In the genomic region with DNA sequence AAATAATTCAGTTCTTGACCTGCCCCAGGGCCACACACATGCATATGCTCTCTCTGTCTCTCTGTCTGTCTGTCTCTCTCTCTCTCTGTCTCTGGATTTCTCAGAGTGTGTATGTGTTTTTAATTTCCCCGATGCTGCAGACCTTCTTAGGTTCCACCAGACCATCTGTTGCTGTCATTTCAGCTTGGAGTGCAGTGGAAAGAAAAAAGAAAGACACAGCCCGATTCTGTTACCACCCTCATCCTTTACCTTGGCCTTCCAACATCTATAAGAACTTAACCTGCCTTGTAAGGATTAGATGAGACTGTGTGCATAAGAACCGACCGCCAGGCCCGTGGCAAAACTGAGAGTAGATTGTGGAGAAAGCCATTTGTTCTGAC, we compare ENCODE assay signal across 27 cellular contexts. TPM values are rescaled to one million over a fixed set of nuclear protein-coding genes. Genes with fewer than 3 reads are reported as not detected.
DNase-seq lines count a peak whose midpoint lies in the region; ATAC-seq, FAIRE-seq and TF ChIP-seq lines count a peak whose summit lies in the region.
"Had no signal": no experiment of that assay in that cellular context is flagged by ENCODE, and none has a peak within 500 bp of the region (broad histone marks: within the 10 kb centered on the region; RNA-seq: fewer than 3 reads in every experiment).

No MANE protein-coding gene starts in this region.

- no peaks in the 10 kb centered on the region for H3K9me3 Mint-ChIP-seq in HFFc6
- peaks cover 0 to 2% (median 0%) of the 10 kb centered on the region in 5 experiments for H3K9me3 Mint-ChIP-seq in brain
- H3K9me3 Mint-ChIP-seq: activated B cell treated with CpG ODN at 0.5 μM for 24 hours; activated CD4-positive, alpha-beta memory T cell treated with anti-CD3 and anti-CD28 coated beads, Interleukin-2, amount 10 ng/mL, durations not matched to agents 7 days and 5 days had no signal

- H3K36me3 Mint-ChIP-seq in HFFc6 (ENCODE audit: low read depth) (peaks cover 5% of the 10 kb centered on the region; the same call in 1 of the 2 replicates), brain (no peaks in the 10 kb centered on the region)

- TF ChIP-seq CTCF in HFFc6 (IDR thresholded peaks at IDR 0.05): no peak
- TF ChIP-seq CTCF in brain (conservative IDR thresholded peaks at IDR 0.05): no peak
- TF ChIP-seq CTCF in gastrocnemius medialis (IDR thresholded peaks at IDR 0.05 in 4 of 5, conservative IDR thresholded peaks at IDR 0.05 in 1 of 5): no peak

- H3K27ac Mint-ChIP-seq in HFFc6 (peak overlapping the region; percentile 59), brain (peak overlapping the region in 2 of 5 experiments; percentile 11 to 72)
- H3K27ac Mint-ChIP-seq: activated B cell treated with CpG ODN at 0.5 μM for 24 hours; activated CD4-positive, alpha-beta memory T cell treated with anti-CD3 and anti-CD28 coated beads, Interleukin-2, amount 10 ng/mL, durations not matched to agents 7 days and 5 days; naive thymus-derived CD4-positive, alpha-beta T cell had no signal

- H3K36me3 ChIP-seq in gastrocnemius medialis: no peaks in the 10 kb centered on the region
- H3K36me3 ChIP-seq: adrenal gland, brain microvascular endothelial cell had no signal

- no peak for DNase-seq in HFFc6
- DNase-seq in NCI-H82 (lab: John Stamatoyannopoulos, UW): peak; percentile 53
- DNase-seq in gastrocnemius medialis: no peak
- DNase-seq in NCI-H774 (lab: John Stamatoyannopoulos, UW): no peak
- DNase-seq in GOT3 (lab: John Stamatoyannopoulos, UW): no peak
- no peak for DNase-seq in RCC 7860 (ENCODE audit: low spot score)
- DNase-seq: activated B cell treated with CpG ODN at 0.5 μM for 24 hours; activated CD4-positive, alpha-beta memory T cell treated with anti-CD3 and anti-CD28 coated beads, Interleukin-2, amount 10 ng/mL, durations not matched to agents 7 days and 5 days; activated gamma-delta T cell; adrenal gland; brain microvascular endothelial cell; Calu3; naive thymus-derived CD4-positive, alpha-beta T cell; NCI-H1436 treated with DMSO at 0.1 percent for 48 hours; NCI-H510A treated with DMSO at 0.1 percent for 48 hours; stimulated activated naive CD4-positive, alpha-beta T cell treated with Interleukin-2 at 50 U/mL for 16 hours; SW 1271 had no signal

- H3K9me3 ChIP-seq in gastrocnemius medialis: no peaks in the 10 kb centered on the region
- H3K9me3 ChIP-seq: adrenal gland had no signal

- H3K4me3 Mint-ChIP-seq in HFFc6 (no peak overlapping the region), brain (peak overlapping the region in 3 of 5 experiments; percentile 8 to 56 (median 25))
- H3K4me3 Mint-ChIP-seq: activated B cell treated with CpG ODN at 0.5 μM for 24 hours; activated CD4-positive, alpha-beta memory T cell treated with anti-CD3 and anti-CD28 coated beads, Interleukin-2, amount 10 ng/mL, durations not matched to agents 7 days and 5 days had no signal

- peak; percentile 7 to 29 for ATAC-seq in gastrocnemius medialis
- ATAC-seq in HG03457 (IDR thresholded peaks at IDR 0.05; ENCODE audit: unreplicated experiment): no peak
- ATAC-seq: K562, left lobe of liver, right cardiac atrium had no signal

- FAIRE-seq in RCC 7860 (lab: Jason Lieb, UNC): no peak
- FAIRE-seq: GM12892, K562 had no signal

- in situ Hi-C loops in gastrocnemius medialis (cut with MboI; ENCODE audit: low sequenced_read_pairs in 4 of 4): no loop called here

- peak overlapping the region; percentile 97 to 99 (median 98) for H3K27ac ChIP-seq in gastrocnemius medialis
- H3K27ac ChIP-seq: adrenal gland, brain microvascular endothelial cell, C4-2B, parathyroid adenoma had no signal

- intact Hi-C loops in gastrocnemius medialis (cut with DNase I; ENCODE audit: low total_unique reads): loop anchor here (1.0 to 2.0 kb wide), 2 partner anchors 36 to 75 kb away; no protein-coding TSS in a partner anchor

- H3K27me3 ChIP-seq in gastrocnemius medialis: no peaks in the 10 kb centered on the region
- H3K27me3 ChIP-seq: adrenal gland, brain microvascular endothelial cell had no signal

- peaks cover 23 to 30% of the 10 kb centered on the region in 2 donors for H3K4me1 ChIP-seq in gastrocnemius medialis
- H3K4me1 ChIP-seq: parathyroid adenoma had no signal

- H3K4me1 Mint-ChIP-seq in HFFc6 (ENCODE audit: low read depth) (peaks cover 56% of the 10 kb centered on the region), brain (peaks cover 22% of the 10 kb centered on the region)

- H3K27me3 Mint-ChIP-seq in HFFc6 (ENCODE audit: insufficient read depth): peaks cover 3% of the 10 kb centered on the region
- peaks cover 61% of the 10 kb centered on the region for H3K27me3 Mint-ChIP-seq in brain

- peak in 1 of 2 donors; percentile 48 for TF ChIP-seq POLR2A in gastrocnemius medialis (IDR thresholded peaks at IDR 0.05)

- peak overlapping the region in 1 of 4 donors; percentile 6 for H3K4me3 ChIP-seq in gastrocnemius medialis
- H3K4me3 ChIP-seq: adrenal gland, K562 had no signal

RNA-seq across cellular contexts. Expression of a gene that starts 9.7 kb away (rescaled TPM):
- total RNA-seq in HFFc6 (2021; fragmentation: NEBNext Ultra II Directional; extraction: Animal tissue kit (Norgen Biotek cat#: 25700)): not detected
- not detected for polyA plus RNA-seq in brain (ENCODE audit: insufficient read depth, low read depth, low replicate concordance)
- 1 to 10 TPM; 2.9 to 7.1 (median 3.5) TPM for total RNA-seq in gastrocnemius medialis
- total RNA-seq: activated B cell treated with CpG ODN at 0.5 μM for 24 hours; activated CD4-positive, alpha-beta memory T cell treated with anti-CD3 and anti-CD28 coated beads, Interleukin-2, amount 10 ng/mL, durations not matched to agents 7 days and 5 days; adrenal gland; Calu3; chondrocyte; left lobe of liver; mesenteric fat pad; naive thymus-derived CD4-positive, alpha-beta T cell had no signal
- polyA plus RNA-seq: naive thymus-derived CD4-positive, alpha-beta T cell had no signal
